In the genomic region with DNA sequence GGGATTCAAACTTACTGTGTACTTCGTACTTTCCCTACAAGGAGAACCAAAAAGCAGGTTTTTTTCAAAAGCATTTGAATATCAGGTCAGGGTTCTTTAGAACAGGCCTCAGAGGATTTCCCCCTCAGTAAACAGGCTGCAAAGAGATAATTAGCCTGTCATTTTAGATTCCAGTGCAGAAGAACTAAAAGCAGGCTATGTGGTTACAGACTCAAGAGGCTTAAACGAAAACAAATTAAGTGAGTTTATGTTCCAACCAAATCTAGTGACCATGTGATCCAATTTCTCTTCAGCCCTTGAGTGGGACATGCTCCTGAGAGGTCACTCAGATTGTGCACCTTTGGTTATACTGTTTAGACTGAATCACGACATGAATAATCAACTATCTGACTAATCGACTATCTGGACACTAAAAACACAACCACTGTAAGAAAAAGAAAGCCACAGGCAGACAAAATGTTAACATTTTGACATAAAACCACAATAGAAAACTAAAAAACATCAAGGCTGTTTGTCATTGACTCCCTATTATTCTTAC, we compare ENCODE assay signal across 1 cellular context.
A peak's percentile ranks its signal among the peaks of the same experiment; 100 is the strongest.
TF ChIP-seq lines count a peak whose summit lies in the region.

No MANE protein-coding gene starts in this region.

TF ChIP-seq in K562, 482 proteins besides CTCF, POLR2A, EP300 and RAD21:
- 0 out of 4 replicates have a peak, but pooled peaks of 1 of the 2 experiments have one; percentile 33 for TF ChIP-seq KDM1A (IDR thresholded peaks at IDR 0.05)
- no peak for TF ChIP-seq ARNT (IDR thresholded peaks at IDR 0.05)
